ENCODE assay signal across 24 cellular contexts in genomic region chr17:78223061-78223460, GRCh38. TPM values are rescaled to one million over a fixed set of nuclear protein-coding genes. Genes with fewer than 3 reads are reported as not detected.
DNase-seq lines count a peak whose midpoint lies in the region; ATAC-seq and TF ChIP-seq lines count a peak whose summit lies in the region.
"Had no signal": no experiment of that assay in that cellular context is flagged by ENCODE, and none has a peak within 500 bp of the region (broad histone marks: within the 10 kb centered on the region; RNA-seq: fewer than 3 reads in every experiment).

No MANE protein-coding gene starts in this region.

- no peak for DNase-seq in activated CD4-positive, alpha-beta T cell treated with anti-CD3 and anti-CD28 coated beads, Interleukin-2, amount 10 ng/mL, durations not matched to agents 7 days and 5 days
- DNase-seq in activated CD4-positive, alpha-beta T cell treated with anti-CD3 and anti-CD28 coated beads, Interleukin-2, amount 50 U/mL, for 4 hours: no peak
- DNase-seq in glutamatergic neuron (no peak), substantia nigra (lab: John Stamatoyannopoulos, UW) (no peak), NCI-H1436 treated with DMSO at 0.1 percent for 48 hours (lab: John Stamatoyannopoulos, UW) (no peak)
- DNase-seq: 8988T; activated naive CD4-positive, alpha-beta T cell treated with Interleukin-2 at 50 U/mL for 16 hours; COR-L47; DND-41; endodermal cell; HCEC 1CT; mesendoderm; MG63; NCI-H146; NCI-H2171; NCI-H526 treated with DMSO at 0.1 percent for 48 hours; stimulated activated CD4-positive, alpha-beta T cell treated with anti-CD3 and anti-CD28 coated beads, Interleukin-2, amount 100 ng/mL, for 24 hours; stimulated activated naive CD8-positive, alpha-beta T cell treated with anti-CD3 and anti-CD28 coated beads, Interleukin-15, Interleukin-2, amounts not matched to agents 100 U/mL and 50 U/mL, for 24 hours; T-helper 1 cell; trophoblast cell had no signal

- peaks cover 4% of the 10 kb centered on the region for H3K27me3 Mint-ChIP-seq in activated CD4-positive, alpha-beta T cell treated with anti-CD3 and anti-CD28 coated beads, Interleukin-2, amount 10 ng/mL, durations not matched to agents 7 days and 5 days
- peaks cover 2% of the 10 kb centered on the region for H3K27me3 Mint-ChIP-seq in glutamatergic neuron (ENCODE audit: unreplicated experiment)

- H3K27ac ChIP-seq in substantia nigra (ENCODE audit: low read depth, low read length, poor library complexity, severe bottlenecking): peak overlapping the region; percentile 91
- H3K27ac ChIP-seq: ascending aorta had no signal

- ATAC-seq in HG02610 (IDR thresholded peaks at IDR 0.05; ENCODE audit: unreplicated experiment): no peak
- ATAC-seq: natural killer cell treated with Interleukin-12 subunit alpha and Interleukin-12 subunit beta and Interleukin-15 and Interleukin-18, amount 100 ng/mL, for 72 hours; stimulated activated naive CD8-positive, alpha-beta T cell treated with anti-CD3 and anti-CD28 coated beads, Interleukin-15, Interleukin-2, amounts not matched to agents 100 U/mL and 50 U/mL, for 24 hours had no signal

- H3K36me3 Mint-ChIP-seq in activated CD4-positive, alpha-beta T cell treated with anti-CD3 and anti-CD28 coated beads, Interleukin-2, amount 10 ng/mL, durations not matched to agents 7 days and 5 days (ENCODE audit: low read depth): peaks cover 58% of the 10 kb centered on the region
- no peaks in the 10 kb centered on the region for H3K36me3 Mint-ChIP-seq in glutamatergic neuron (ENCODE audit: unreplicated experiment)
- H3K36me3 Mint-ChIP-seq: natural killer cell treated with Interleukin-12 subunit alpha and Interleukin-12 subunit beta and Interleukin-15 and Interleukin-18, amount 100 ng/mL, for 72 hours had no signal

- CTCF ChIA-PET in activated CD4-positive, alpha-beta T cell treated with anti-CD3 and anti-CD28 coated beads, Interleukin-2, amount 10 ng/mL, durations not matched to agents 7 days and 5 days (lab: Charles Lee): interaction anchor here (0.6 to 1.4 kb wide), 4 partner anchors 15 to 30 kb away, joined by 3 to 4 read pairs (median 4); no protein-coding TSS in a partner anchor

- peak overlapping the region; percentile 6 for H3K27ac Mint-ChIP-seq in activated CD4-positive, alpha-beta T cell treated with anti-CD3 and anti-CD28 coated beads, Interleukin-2, amount 10 ng/mL, durations not matched to agents 7 days and 5 days
- H3K27ac Mint-ChIP-seq in glutamatergic neuron (ENCODE audit: unreplicated experiment): no peak overlapping the region
- H3K27ac Mint-ChIP-seq: endodermal cell had no signal

- POLR2A ChIA-PET in activated CD4-positive, alpha-beta T cell treated with anti-CD3 and anti-CD28 coated beads, Interleukin-2, amount 10 ng/mL, durations not matched to agents 7 days and 5 days (lab: Charles Lee): no interaction called here

- TF ChIP-seq CTCF in glutamatergic neuron (IDR thresholded peaks at IDR 0.05; ENCODE audit: partially characterized antibody, unreplicated experiment): no peak

- H3K9me3 Mint-ChIP-seq in activated CD4-positive, alpha-beta T cell treated with anti-CD3 and anti-CD28 coated beads, Interleukin-2, amount 10 ng/mL, durations not matched to agents 7 days and 5 days: no peaks in the 10 kb centered on the region
- H3K9me3 Mint-ChIP-seq in glutamatergic neuron (ENCODE audit: unreplicated experiment): peaks cover 7% of the 10 kb centered on the region
- H3K9me3 Mint-ChIP-seq: endodermal cell; natural killer cell treated with Interleukin-12 subunit alpha and Interleukin-12 subunit beta and Interleukin-15 and Interleukin-18, amount 100 ng/mL, for 72 hours had no signal

- peaks cover 23% of the 10 kb centered on the region for H3K4me1 Mint-ChIP-seq in activated CD4-positive, alpha-beta T cell treated with anti-CD3 and anti-CD28 coated beads, Interleukin-2, amount 10 ng/mL, durations not matched to agents 7 days and 5 days
- peaks cover 23% of the 10 kb centered on the region for H3K4me1 Mint-ChIP-seq in glutamatergic neuron (ENCODE audit: low read depth, unreplicated experiment)
- H3K4me1 Mint-ChIP-seq: endodermal cell had no signal

- H3K4me3 Mint-ChIP-seq in activated CD4-positive, alpha-beta T cell treated with anti-CD3 and anti-CD28 coated beads, Interleukin-2, amount 10 ng/mL, durations not matched to agents 7 days and 5 days: no peak overlapping the region
- H3K4me3 Mint-ChIP-seq in glutamatergic neuron (ENCODE audit: unreplicated experiment): peak overlapping the region; percentile 52
- H3K4me3 Mint-ChIP-seq: endodermal cell; natural killer cell treated with Interleukin-12 subunit alpha and Interleukin-12 subunit beta and Interleukin-15 and Interleukin-18, amount 100 ng/mL, for 72 hours had no signal

RNA-seq across cellular contexts. Expression of gene TMEM235, which starts 8.4 kb away (rescaled TPM):
- not detected for total RNA-seq in activated CD4-positive, alpha-beta T cell treated with anti-CD3 and anti-CD28 coated beads, Interleukin-2, amount 10 ng/mL, durations not matched to agents 7 days and 5 days
- not detected for total RNA-seq in glutamatergic neuron (ENCODE audit: unreplicated experiment)
- total RNA-seq: ascending aorta; natural killer cell treated with Interleukin-12 subunit alpha and Interleukin-12 subunit beta and Interleukin-15 and Interleukin-18, amount 100 ng/mL, for 72 hours; skeletal muscle tissue had no signal

RNA-seq across cellular contexts. Expression of gene BIRC5, which starts 9.0 kb away (rescaled TPM):
- total RNA-seq in activated CD4-positive, alpha-beta T cell treated with anti-CD3 and anti-CD28 coated beads, Interleukin-2, amount 10 ng/mL, durations not matched to agents 7 days and 5 days: 100 to 1,000 TPM; 113 to 117 TPM
- total RNA-seq in glutamatergic neuron (ENCODE audit: unreplicated experiment): 14.5 TPM

RNA-seq across cellular contexts. Expression of gene AFMID, which starts 35.9 kb away (rescaled TPM):
- total RNA-seq in activated CD4-positive, alpha-beta T cell treated with anti-CD3 and anti-CD28 coated beads, Interleukin-2, amount 10 ng/mL, durations not matched to agents 7 days and 5 days: 10 to 100 TPM; 16.8 to 17.0 TPM
- total RNA-seq in glutamatergic neuron (ENCODE audit: unreplicated experiment): 29.9 TPM

RNA-seq across cellular contexts. Expression of gene TK1, which starts 36.2 kb away (rescaled TPM):
- 100 to 1,000 TPM; 121 to 136 TPM for total RNA-seq in activated CD4-positive, alpha-beta T cell treated with anti-CD3 and anti-CD28 coated beads, Interleukin-2, amount 10 ng/mL, durations not matched to agents 7 days and 5 days
- 2.5 TPM for total RNA-seq in glutamatergic neuron (ENCODE audit: unreplicated experiment)
- total RNA-seq: ascending aorta had no signal

RNA-seq across cellular contexts. Expression of gene SYNGR2, which starts 54.7 kb away (rescaled TPM):
- 10 to 100 TPM; 49.7 to 57.6 TPM for total RNA-seq in activated CD4-positive, alpha-beta T cell treated with anti-CD3 and anti-CD28 coated beads, Interleukin-2, amount 10 ng/mL, durations not matched to agents 7 days and 5 days
- 3.2 TPM for total RNA-seq in glutamatergic neuron (ENCODE audit: unreplicated experiment)
